8 cellular contexts compared by ENCODE assay signal in genomic region chr12:130916251-130916911, GRCh38. TPM values are rescaled to one million over a fixed set of nuclear protein-coding genes. Genes with fewer than 3 reads are reported as not detected.
DNase-seq lines count a peak whose midpoint lies in the region; ATAC-seq and TF ChIP-seq lines count a peak whose summit lies in the region.

No MANE protein-coding gene starts in this region.

- H3K4me3 ChIP-seq in LNCaP clone FGC (ENCODE audit: low read depth, low read length) (no peak overlapping the region), vagina (peak overlapping the region in 1 of 2 donors; percentile 36)

- H3K4me1 ChIP-seq in vagina = peaks cover 13% of the 10 kb centered on the region

- H3K27ac ChIP-seq in vagina = peak overlapping the region; percentile 77

- TF ChIP-seq POLR2A in erythroblast (IDR thresholded peaks at IDR 0.05; ENCODE audit: low read length) = no peak
- no peak for TF ChIP-seq POLR2A in vagina (IDR thresholded peaks at IDR 0.05)

- no peaks in the 10 kb centered on the region for H3K9me3 ChIP-seq in vagina

- ATAC-seq in HG03045 (IDR thresholded peaks at IDR 0.05; ENCODE audit: unreplicated experiment) = no peak

- no peaks in the 10 kb centered on the region for H3K36me3 ChIP-seq in vagina

- no peaks in the 10 kb centered on the region for H3K27me3 ChIP-seq in vagina

- TF ChIP-seq CTCF in LNCaP clone FGC (IDR thresholded peaks at IDR 0.05; ENCODE audit: control insufficient read depth, extremely low read depth, insufficient read depth) = peak; percentile 98
- peak; percentile 74 to 98 (median 78) for TF ChIP-seq CTCF in vagina (IDR thresholded peaks at IDR 0.05)

- peak; percentile 64 for DNase-seq in activated CD8-positive, alpha-beta memory T cell treated with anti-CD3 and anti-CD28 coated beads, Interleukin-2, amount 50 U/mL, for 48 hours
- DNase-seq in activated CD8-positive, alpha-beta memory T cell treated with anti-CD3 and anti-CD28 coated beads for 24 hours = no peak
- DNase-seq in LNCaP clone FGC (ENCODE audit: low read depth) = peak; percentile 17
- DNase-seq in RPMI7951 (ENCODE audit: low read depth) = peak; percentile 4
- DNase-seq in erythroblast (lab: John Stamatoyannopoulos, UW) = peak; percentile 51 to 63
- peak; percentile 72 for DNase-seq in middle frontal gyrus (ENCODE audit: extremely low spot score, low spot score)
- DNase-seq in vagina (ENCODE audit: extremely low spot score in 2 of 2) = no peak

- intact Hi-C loops in vagina (cut with DNase I) = no loop called here

RNA-seq across cellular contexts. Expression of gene ADGRD1, which starts 37.3 kb away (rescaled TPM):
- not detected in 2 replicates for total RNA-seq in RPMI7951 (2014; rRNA removed; shearing (Covaris generic))
- 35.8 TPM for total RNA-seq in vagina

RNA-seq across cellular contexts. Expression of gene RAN, which starts 44.5 kb away (rescaled TPM):
- total RNA-seq in RPMI7951 (2014; rRNA removed; shearing (Covaris generic)) = 717 and 1,052 TPM in 2 replicates
- 250 TPM for total RNA-seq in vagina

Comparison
In these comparisons a context has a peak if more than half of its experiments do, and no peak if none do; other contexts are left out.
1. DNase-seq: peak in activated CD8-positive, alpha-beta memory T cell treated with anti-CD3 and anti-CD28 coated beads, Interleukin-2, amount 50 U/mL, for 48 hours (single experiment), LNCaP clone FGC (single experiment), RPMI7951 (single experiment), erythroblast (2 of 2) and middle frontal gyrus (single experiment); none in activated CD8-positive, alpha-beta memory T cell treated with anti-CD3 and anti-CD28 coated beads for 24 hours (single experiment) and vagina (0 of 2).
2. RNA of gene ADGRD1, which starts 37.3 kb away (total RNA-seq): 35.8 TPM in vagina (single experiment); not detected in RPMI7951; every median in the first group is over 10 times any median in the second.